1 cellular context compared by ENCODE assay signal in the genomic region with DNA sequence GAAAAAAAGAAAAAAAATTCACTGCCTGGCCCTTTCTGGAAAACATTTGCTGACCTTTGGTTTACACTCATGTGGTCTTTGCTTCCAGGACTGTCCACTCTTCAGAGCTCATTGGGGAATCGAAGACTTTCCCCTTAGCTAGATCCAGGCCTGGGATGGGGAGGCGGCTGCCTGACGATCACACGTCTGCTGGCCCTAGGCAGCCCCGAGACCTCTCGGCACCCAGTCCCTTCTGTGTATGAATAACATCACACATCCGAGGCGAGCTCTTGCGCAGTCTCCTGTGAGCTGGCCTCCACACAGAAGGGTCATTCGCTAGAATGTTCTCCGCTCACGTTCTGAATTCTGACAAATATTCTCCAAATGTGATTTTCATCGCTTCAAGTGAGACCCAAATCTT.
TF ChIP-seq lines count a peak whose summit lies in the region.

No MANE protein-coding gene starts in this region.

TF ChIP-seq in SK-N-SH treated with all-trans-retinoic acid at 6 μM for 48 hours, 23 proteins besides CTCF, POLR2A, EP300 and RAD21 (continued from another document):
- TF ChIP-seq POU6F1 (CRISPR knock-in tag; IDR thresholded peaks at IDR 0.05; ENCODE audit: borderline replicate concordance, low read depth), result no peak
